ENCODE assay signal across 8 cellular contexts in the genomic region with DNA sequence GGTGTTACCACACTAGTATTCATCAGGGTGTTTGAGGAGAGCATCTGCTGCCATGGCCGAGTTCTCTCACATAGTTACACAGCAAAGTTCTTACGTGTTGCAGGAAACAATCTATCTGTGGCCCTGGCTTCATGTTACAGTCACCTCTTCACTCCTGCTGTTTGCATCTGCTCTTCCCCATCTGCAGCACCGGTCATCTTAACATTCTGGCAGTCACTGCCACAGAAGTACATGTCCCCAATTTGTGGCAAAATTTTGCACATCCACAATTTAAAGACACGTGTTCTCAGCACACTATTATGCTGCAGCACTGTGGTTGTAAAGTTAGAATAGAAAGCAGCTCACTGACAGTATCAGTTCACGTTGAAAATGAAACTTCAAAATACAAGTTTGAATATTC. TPM values are rescaled to one million over a fixed set of nuclear protein-coding genes. Genes with fewer than 3 reads are reported as not detected.
DNase-seq lines count a peak whose midpoint lies in the region; ATAC-seq, FAIRE-seq and TF ChIP-seq lines count a peak whose summit lies in the region.

No MANE protein-coding gene starts in this region.

- TF ChIP-seq EP300 in HepG2 (IDR thresholded peaks at IDR 0.05; ENCODE audit: low read depth in 2 of 2, low read length in 2 of 2) (no peak), HepG2 (CRISPR knock-in tag; IDR thresholded peaks at IDR 0.05; ENCODE audit: borderline replicate concordance) (no peak)

- peak overlapping the region; percentile 5 for H3K4me3 Mint-ChIP-seq in activated CD4-positive, alpha-beta memory T cell treated with anti-CD3 and anti-CD28 coated beads for 36 hours

- H3K27ac Mint-ChIP-seq in activated CD4-positive, alpha-beta memory T cell treated with anti-CD3 and anti-CD28 coated beads for 36 hours, result no peak overlapping the region

- no peak overlapping the region for H2AFZ ChIP-seq in HepG2 (ENCODE audit: low read length)

- H3K4me1 ChIP-seq in HepG2 (ENCODE audit: insufficient read depth, low read length), result peaks cover 27% of the 10 kb centered on the region
- H3K4me1 ChIP-seq in right lobe of liver, result no peaks in the 10 kb centered on the region
- H3K4me1 ChIP-seq in thymus (ENCODE audit: control insufficient read depth, insufficient read depth, low read length), result no peaks in the 10 kb centered on the region

- no peak for TF ChIP-seq POLR2A in HepG2 (IDR thresholded peaks at IDR 0.05; ENCODE audit: insufficient read depth in 1 of 2, low read depth in 2 of 2, low read length in 2 of 2)
- TF ChIP-seq POLR2A in right lobe of liver (IDR thresholded peaks at IDR 0.05), result no peak

- FAIRE-seq in HepG2 (lab: Jason Lieb, UNC), result no peak

- H3K36me3 ChIP-seq in HepG2 (replicated peaks in 1 of 2; ENCODE audit: control insufficient read depth in 1 of 2, insufficient read depth in 2 of 2, low read length in 2 of 2), result no peaks in the 10 kb centered on the region
- no peaks in the 10 kb centered on the region for H3K36me3 ChIP-seq in right lobe of liver
- H3K36me3 ChIP-seq in thymus (ENCODE audit: control insufficient read depth, insufficient read depth), result no peaks in the 10 kb centered on the region

- CTCF ChIA-PET in HepG2 (lab: Yijun Ruan, JAX; ENCODE audit: low intra/inter-chr PET ratio, low total read pairs), result no interaction called here
- CTCF ChIA-PET in activated CD4-positive, alpha-beta memory T cell treated with anti-CD3 and anti-CD28 coated beads for 36 hours (lab: Charles Lee), result interaction anchor here (0.7 kb wide), 1 partner anchor 24 kb away, joined by 3 read pairs; a partner anchor contains a TSS

- no peaks in the 10 kb centered on the region for H3K27me3 ChIP-seq in HepG2 (ENCODE audit: control insufficient read depth in 1 of 2, insufficient read depth in 2 of 2, low read length in 2 of 2)
- H3K27me3 ChIP-seq in right lobe of liver, result no peaks in the 10 kb centered on the region
- no peaks in the 10 kb centered on the region for H3K27me3 ChIP-seq in thymus (ENCODE audit: control insufficient read depth, insufficient read depth)

- H3K4me3 ChIP-seq in HepG2 (replicated peaks in 1 of 3; ENCODE audit: insufficient read depth in 1 of 3, low read depth in 2 of 3, low read length in 3 of 3), result no peak overlapping the region
- no peak overlapping the region for H3K4me3 ChIP-seq in right lobe of liver
- no peak overlapping the region for H3K4me3 ChIP-seq in thymus (ENCODE audit: low read length)

- H3K9me3 Mint-ChIP-seq in activated CD4-positive, alpha-beta memory T cell treated with anti-CD3 and anti-CD28 coated beads for 36 hours, result no peaks in the 10 kb centered on the region

- 10% methylated on average over 5 of the region's 5 CpGs for WGBS in HepG2 (ENCODE audit: low lambda C conversion rate)
- WGBS in right lobe of liver (ENCODE audit: insufficient coverage, low coverage, low lambda C conversion rate, missing lambda C conversion rate), result 6% methylated on average over 5 of the region's 5 CpGs
- 25% methylated on average over 5 of the region's 5 CpGs for WGBS in thymus

- in situ Hi-C loops in HepG2 (cut with HindIII; ENCODE audit: extremely low pct_ligation_motif_present, low pct_unique_long_range_greater_than_20kb), result no loop called here

- no TSS peak for BruUV-seq in HepG2 (replicated peaks; lab: Mats Ljungman, UMichigan)

- intact Hi-C loops in HepG2 (cut with micrococcal nuclease; ENCODE audit: unreplicated experiment) (no loop called here), right lobe of liver (cut with DNase I) (no loop called here)
- intact Hi-C loops in activated CD4-positive, alpha-beta memory T cell treated with anti-CD3 and anti-CD28 coated beads for 36 hours (cut with micrococcal nuclease), result loop anchor here (2.0 to 10.0 kb wide), 2 partner anchors 24 to 200 kb away; a partner anchor contains a TSS

- ATAC-seq in HepG2 (peak; percentile 55), right lobe of liver (no peak), HG03064 (IDR thresholded peaks at IDR 0.05; ENCODE audit: low read depth, unreplicated experiment) (peak; percentile 34)

- TF ChIP-seq CTCF in HepG2 (CRISPR knock-in tag; IDR thresholded peaks at IDR 0.05) (no peak), right lobe of liver (IDR thresholded peaks at IDR 0.05) (no peak)

- POLR2A ChIA-PET in HepG2 (lab: Yijun Ruan, JAX), result no interaction called here
- POLR2A ChIA-PET in activated CD4-positive, alpha-beta memory T cell treated with anti-CD3 and anti-CD28 coated beads for 36 hours (lab: Charles Lee), result interaction anchor here (0.6 kb wide), 1 partner anchor 8 kb away, joined by 3 read pairs; no protein-coding TSS in a partner anchor

- no peaks in the 10 kb centered on the region for H3K9me3 ChIP-seq in HepG2 (ENCODE audit: low read length)
- H3K9me3 ChIP-seq in right lobe of liver, result no peaks in the 10 kb centered on the region
- no peaks in the 10 kb centered on the region for H3K9me3 ChIP-seq in thymus (ENCODE audit: control insufficient read depth)

- H4K20me1 ChIP-seq in HepG2 (ENCODE audit: insufficient read depth, low read length), result no peaks in the 10 kb centered on the region

- no peak for TF ChIP-seq RAD21 in HepG2 (CRISPR knock-in tag; IDR thresholded peaks at IDR 0.05)

- no peak overlapping the region for H3K9ac ChIP-seq in HepG2 (ENCODE audit: insufficient read depth, low read depth, low read length)

- peaks cover 43% of the 10 kb centered on the region for H3K4me1 Mint-ChIP-seq in activated CD4-positive, alpha-beta memory T cell treated with anti-CD3 and anti-CD28 coated beads for 36 hours (ENCODE audit: low read depth)

- H3K36me3 Mint-ChIP-seq in activated CD4-positive, alpha-beta memory T cell treated with anti-CD3 and anti-CD28 coated beads for 36 hours, result no peaks in the 10 kb centered on the region

- H3K27me3 Mint-ChIP-seq in activated CD4-positive, alpha-beta memory T cell treated with anti-CD3 and anti-CD28 coated beads for 36 hours, result no peaks in the 10 kb centered on the region

- H3K27ac ChIP-seq in HepG2 (ENCODE audit: extremely low read length, insufficient read depth, low read length) (no peak overlapping the region), right lobe of liver (no peak overlapping the region), thymus (ENCODE audit: low read depth) (peak overlapping the region; percentile 15), caudate nucleus (ENCODE audit: low read depth, low read length) (no peak overlapping the region)

- no peak for DNase-seq in HepG2 (ENCODE audit: low spot score)
- no peak for DNase-seq in right lobe of liver
- DNase-seq in activated CD4-positive, alpha-beta memory T cell treated with anti-CD3 and anti-CD28 coated beads for 36 hours, result no peak
- DNase-seq in ureter (ENCODE audit: low spot score), result no peak
- no peak for DNase-seq in occipital lobe (lab: John Stamatoyannopoulos, UW)
- DNase-seq in caudate nucleus (lab: John Stamatoyannopoulos, UW), result no peak

- peak overlapping the region; percentile 56 for H3K4me2 ChIP-seq in HepG2 (ENCODE audit: low read depth, low read length)

- no peaks in the 10 kb centered on the region for H3K79me2 ChIP-seq in HepG2 (ENCODE audit: insufficient read depth, low read length)

RNA-seq across cellular contexts. Expression of a gene that starts 23.2 kb away (rescaled TPM):
- 27.8 and 34.7 TPM in 2 replicates for total RNA-seq in HepG2 (2016; rRNA removed; fragmentation: Illumina TruSeq; extraction: Trizol)
- 2.8 and 4.2 TPM in 2 replicates for total RNA-seq in HepG2 (2016; cell fraction: cytosol; rRNA removed; fragmentation: Illumina TruSeq; extraction: Trizol; ENCODE audit: low read depth)
- 29.3 and 32.0 TPM in 2 replicates for total RNA-seq in HepG2 (2016; cell fraction: insoluble cytoplasmic fraction; rRNA removed; fragmentation: Illumina TruSeq; extraction: Trizol)
- 12.6 and 12.7 TPM in 2 replicates for total RNA-seq in HepG2 (2016; cell fraction: membrane; rRNA removed; fragmentation: Illumina TruSeq; extraction: Trizol)
- total RNA-seq in HepG2 (2016; cell fraction: nucleus; rRNA removed; fragmentation: Illumina TruSeq; extraction: Trizol), result 17.7 and 20.5 TPM in 2 replicates
- polyA plus RNA-seq in HepG2 (2011; rRNA removed), result 68.4 and 75.0 TPM in 2 replicates
- polyA plus RNA-seq in HepG2 (2011; cell fraction: cytosol; rRNA removed), result 61.6 and 93.2 TPM in 2 replicates
- polyA plus RNA-seq in HepG2 (2011; cell fraction: nucleus; rRNA removed), result 45.3 and 52.4 TPM in 2 replicates
- polyA plus RNA-seq in HepG2 (2012), result 33.3 and 36.8 TPM in 2 replicates
- 5.4 and 5.8 TPM in 2 replicates for polyA plus RNA-seq in HepG2 (2016; cell fraction: cytosol; fragmentation: Illumina TruSeq; extraction: Trizol; ENCODE audit: low read depth)
- 79.6 and 99.5 TPM in 2 replicates for polyA plus RNA-seq in HepG2 (2016; cell fraction: insoluble cytoplasmic fraction; fragmentation: Illumina TruSeq; extraction: Trizol; ENCODE audit: low read depth)
- 15.8 and 16.6 TPM in 2 replicates for polyA plus RNA-seq in HepG2 (2016; cell fraction: membrane; fragmentation: Illumina TruSeq; extraction: Trizol; ENCODE audit: low read depth)
- polyA plus RNA-seq in HepG2 (2016; cell fraction: nucleus; fragmentation: Illumina TruSeq; extraction: Trizol; ENCODE audit: insufficient read depth, low read depth), result 51.2 and 62.0 TPM in 2 replicates
- 301 and 575 TPM in 2 replicates for polyA minus RNA-seq in HepG2 (2011; rRNA and poly(A)+ RNA removed; ENCODE audit: low replicate concordance)
- 97.3 and 111 TPM in 2 replicates for polyA minus RNA-seq in HepG2 (2011; cell fraction: cytosol; rRNA and poly(A)+ RNA removed)
- polyA minus RNA-seq in HepG2 (2011; cell fraction: nucleus; rRNA and poly(A)+ RNA removed), result 22.1 and 23.1 TPM in 2 replicates
- 10 to 100 TPM; 21.2 to 49.8 (median 34.6) TPM for total RNA-seq in right lobe of liver
- total RNA-seq in activated CD4-positive, alpha-beta memory T cell treated with anti-CD3 and anti-CD28 coated beads for 36 hours, result 10 to 100 TPM; 85.5 to 89.1 TPM
- 42.1 TPM for polyA plus RNA-seq in thymus
- 94.7 TPM for total RNA-seq in ureter
- 21.8 TPM for total RNA-seq in occipital lobe

RNA-seq across cellular contexts. Expression of a gene that starts 47.6 kb away (rescaled TPM):
- 10.0 and 17.3 TPM in 2 replicates for total RNA-seq in HepG2 (2016; rRNA removed; fragmentation: Illumina TruSeq; extraction: Trizol)
- total RNA-seq in HepG2 (2016; cell fraction: cytosol; rRNA removed; fragmentation: Illumina TruSeq; extraction: Trizol; ENCODE audit: low read depth), result 1.1 and 1.6 TPM in 2 replicates
- 12.1 and 17.5 TPM in 2 replicates for total RNA-seq in HepG2 (2016; cell fraction: insoluble cytoplasmic fraction; rRNA removed; fragmentation: Illumina TruSeq; extraction: Trizol)
- 7.9 and 8.1 TPM in 2 replicates for total RNA-seq in HepG2 (2016; cell fraction: membrane; rRNA removed; fragmentation: Illumina TruSeq; extraction: Trizol)
- 13.5 and 16.2 TPM in 2 replicates for total RNA-seq in HepG2 (2016; cell fraction: nucleus; rRNA removed; fragmentation: Illumina TruSeq; extraction: Trizol)
- 3.7 and 4.0 TPM in 2 replicates for polyA plus RNA-seq in HepG2 (2011; rRNA removed)
- polyA plus RNA-seq in HepG2 (2011; cell fraction: cytosol; rRNA removed), result 1.3 and 2.2 TPM in 2 replicates
- 2.2 and 4.2 TPM in 2 replicates for polyA plus RNA-seq in HepG2 (2011; cell fraction: nucleus; rRNA removed)
- polyA plus RNA-seq in HepG2 (2012), result 3.5 and 6.4 TPM in 2 replicates
- polyA plus RNA-seq in HepG2 (2016; cell fraction: cytosol; fragmentation: Illumina TruSeq; extraction: Trizol; ENCODE audit: low read depth), result 1.8 and 2.8 TPM in 2 replicates
- polyA plus RNA-seq in HepG2 (2016; cell fraction: insoluble cytoplasmic fraction; fragmentation: Illumina TruSeq; extraction: Trizol; ENCODE audit: low read depth), result 9.9 and 10.3 TPM in 2 replicates
- 2.9 and 3.5 TPM in 2 replicates for polyA plus RNA-seq in HepG2 (2016; cell fraction: membrane; fragmentation: Illumina TruSeq; extraction: Trizol; ENCODE audit: low read depth)
- polyA plus RNA-seq in HepG2 (2016; cell fraction: nucleus; fragmentation: Illumina TruSeq; extraction: Trizol; ENCODE audit: insufficient read depth, low read depth), result 14.7 and 21.8 TPM in 2 replicates
- 6.5 and 10.7 TPM in 2 replicates for polyA minus RNA-seq in HepG2 (2011; rRNA and poly(A)+ RNA removed; ENCODE audit: low replicate concordance)
- 2.8 and 6.1 TPM in 2 replicates for polyA minus RNA-seq in HepG2 (2011; cell fraction: cytosol; rRNA and poly(A)+ RNA removed)
- polyA minus RNA-seq in HepG2 (2011; cell fraction: nucleus; rRNA and poly(A)+ RNA removed), result 8.1 and 9.3 TPM in 2 replicates
- 1 to 10 TPM; 5.5 to 8.5 (median 7.6) TPM for total RNA-seq in right lobe of liver
- 10 to 100 TPM; 24.4 to 25.3 TPM for total RNA-seq in activated CD4-positive, alpha-beta memory T cell treated with anti-CD3 and anti-CD28 coated beads for 36 hours
- 12.9 TPM for polyA plus RNA-seq in thymus
- total RNA-seq in ureter, result 29.2 TPM
- 39.6 TPM for total RNA-seq in occipital lobe

RNA-seq across cellular contexts. Expression of a gene that starts 47.8 kb away (rescaled TPM):
- total RNA-seq in HepG2 (2016; rRNA removed; fragmentation: Illumina TruSeq; extraction: Trizol) (27.5 and 44.4 TPM in 2 replicates), right lobe of liver (1 to 10 TPM in 4 of 6 experiments, under 1 TPM in 2; 0.53 to 2.6 (median 1.3) TPM), ureter (6.6 TPM), occipital lobe (9.0 TPM)
- total RNA-seq in HepG2 (2016; cell fraction: cytosol; rRNA removed; fragmentation: Illumina TruSeq; extraction: Trizol; ENCODE audit: low read depth), result 13.2 and 14.2 TPM in 2 replicates
- total RNA-seq in HepG2 (2016; cell fraction: insoluble cytoplasmic fraction; rRNA removed; fragmentation: Illumina TruSeq; extraction: Trizol), result 26.7 and 45.5 TPM in 2 replicates
- 11.1 and 13.8 TPM in 2 replicates for total RNA-seq in HepG2 (2016; cell fraction: membrane; rRNA removed; fragmentation: Illumina TruSeq; extraction: Trizol)
- total RNA-seq in HepG2 (2016; cell fraction: nucleus; rRNA removed; fragmentation: Illumina TruSeq; extraction: Trizol), result 20.9 and 22.6 TPM in 2 replicates
- polyA plus RNA-seq in HepG2 (2011; rRNA removed) (3.5 and 5.5 TPM in 2 replicates), thymus (3.7 TPM)
- polyA plus RNA-seq in HepG2 (2011; cell fraction: cytosol; rRNA removed), result 1.9 and 2.3 TPM in 2 replicates
- polyA plus RNA-seq in HepG2 (2011; cell fraction: nucleus; rRNA removed), result 1.5 and 2.1 TPM in 2 replicates
- polyA plus RNA-seq in HepG2 (2012), result 3.3 and 7.6 TPM in 2 replicates
- 0.62 and 1.4 TPM in 2 replicates for polyA plus RNA-seq in HepG2 (2016; cell fraction: cytosol; fragmentation: Illumina TruSeq; extraction: Trizol; ENCODE audit: low read depth)
- polyA plus RNA-seq in HepG2 (2016; cell fraction: insoluble cytoplasmic fraction; fragmentation: Illumina TruSeq; extraction: Trizol; ENCODE audit: low read depth), result 21.3 and 25.4 TPM in 2 replicates
- 1.4 and 2.0 TPM in 2 replicates for polyA plus RNA-seq in HepG2 (2016; cell fraction: membrane; fragmentation: Illumina TruSeq; extraction: Trizol; ENCODE audit: low read depth)
- polyA plus RNA-seq in HepG2 (2016; cell fraction: nucleus; fragmentation: Illumina TruSeq; extraction: Trizol; ENCODE audit: insufficient read depth, low read depth), result 19.0 and 20.0 TPM in 2 replicates
- polyA minus RNA-seq in HepG2 (2011; rRNA and poly(A)+ RNA removed; ENCODE audit: low replicate concordance), result 5.1 and 22.5 TPM in 2 replicates
- 5.7 and 7.9 TPM in 2 replicates for polyA minus RNA-seq in HepG2 (2011; cell fraction: cytosol; rRNA and poly(A)+ RNA removed)
- polyA minus RNA-seq in HepG2 (2011; cell fraction: nucleus; rRNA and poly(A)+ RNA removed), result 9.8 and 11.6 TPM in 2 replicates
- 10 to 100 TPM; 62.4 to 63.2 TPM for total RNA-seq in activated CD4-positive, alpha-beta memory T cell treated with anti-CD3 and anti-CD28 coated beads for 36 hours

RNA-seq across cellular contexts. Expression of a gene that starts 54.4 kb away (rescaled TPM):
- total RNA-seq in HepG2 (2016; rRNA removed; fragmentation: Illumina TruSeq; extraction: Trizol) (5.0 and 6.3 TPM in 2 replicates), right lobe of liver (10 to 100 TPM in 3 of 6 experiments, 1 to 10 TPM in 3; 3.1 to 21.6 (median 12.3) TPM), ureter (193 TPM), occipital lobe (15.4 TPM)
- total RNA-seq in HepG2 (2016; cell fraction: cytosol; rRNA removed; fragmentation: Illumina TruSeq; extraction: Trizol; ENCODE audit: low read depth), result 2.6 and 3.6 TPM in 2 replicates
- 6.6 and 7.4 TPM in 2 replicates for total RNA-seq in HepG2 (2016; cell fraction: insoluble cytoplasmic fraction; rRNA removed; fragmentation: Illumina TruSeq; extraction: Trizol)
- total RNA-seq in HepG2 (2016; cell fraction: membrane; rRNA removed; fragmentation: Illumina TruSeq; extraction: Trizol), result 2.7 and 2.8 TPM in 2 replicates
- total RNA-seq in HepG2 (2016; cell fraction: nucleus; rRNA removed; fragmentation: Illumina TruSeq; extraction: Trizol), result 2.9 TPM in 2 replicates
- polyA plus RNA-seq in HepG2 (2011; rRNA removed) (92.2 and 97.4 TPM in 2 replicates), thymus (301 TPM)
- polyA plus RNA-seq in HepG2 (2011; cell fraction: cytosol; rRNA removed), result 78.8 and 85.7 TPM in 2 replicates
- 48.6 and 48.9 TPM in 2 replicates for polyA plus RNA-seq in HepG2 (2011; cell fraction: nucleus; rRNA removed)
- polyA plus RNA-seq in HepG2 (2012), result 16.0 and 39.9 TPM in 2 replicates
- polyA plus RNA-seq in HepG2 (2016; cell fraction: cytosol; fragmentation: Illumina TruSeq; extraction: Trizol; ENCODE audit: low read depth), result 5.0 and 5.9 TPM in 2 replicates
- polyA plus RNA-seq in HepG2 (2016; cell fraction: insoluble cytoplasmic fraction; fragmentation: Illumina TruSeq; extraction: Trizol; ENCODE audit: low read depth), result 10.5 and 10.8 TPM in 2 replicates
- 3.3 TPM in 2 replicates for polyA plus RNA-seq in HepG2 (2016; cell fraction: membrane; fragmentation: Illumina TruSeq; extraction: Trizol; ENCODE audit: low read depth)
- 6.0 and 6.6 TPM in 2 replicates for polyA plus RNA-seq in HepG2 (2016; cell fraction: nucleus; fragmentation: Illumina TruSeq; extraction: Trizol; ENCODE audit: insufficient read depth, low read depth)
- 42.0 and 143 TPM in 2 replicates for polyA minus RNA-seq in HepG2 (2011; rRNA and poly(A)+ RNA removed; ENCODE audit: low replicate concordance)
- polyA minus RNA-seq in HepG2 (2011; cell fraction: cytosol; rRNA and poly(A)+ RNA removed), result 30.7 and 33.1 TPM in 2 replicates
- polyA minus RNA-seq in HepG2 (2011; cell fraction: nucleus; rRNA and poly(A)+ RNA removed), result 12.0 and 17.0 TPM in 2 replicates
- 10 to 100 TPM; 12.3 to 14.5 TPM for total RNA-seq in activated CD4-positive, alpha-beta memory T cell treated with anti-CD3 and anti-CD28 coated beads for 36 hours

Comparison
In these comparisons a context has a peak if more than half of its experiments do, and no peak if none do; other contexts are left out.
1. ATAC-seq: peak in HepG2 (single experiment) and HG03064 (single experiment); none in right lobe of liver (0 of 4).